8 cellular contexts compared by ENCODE assay signal in the genomic region with DNA sequence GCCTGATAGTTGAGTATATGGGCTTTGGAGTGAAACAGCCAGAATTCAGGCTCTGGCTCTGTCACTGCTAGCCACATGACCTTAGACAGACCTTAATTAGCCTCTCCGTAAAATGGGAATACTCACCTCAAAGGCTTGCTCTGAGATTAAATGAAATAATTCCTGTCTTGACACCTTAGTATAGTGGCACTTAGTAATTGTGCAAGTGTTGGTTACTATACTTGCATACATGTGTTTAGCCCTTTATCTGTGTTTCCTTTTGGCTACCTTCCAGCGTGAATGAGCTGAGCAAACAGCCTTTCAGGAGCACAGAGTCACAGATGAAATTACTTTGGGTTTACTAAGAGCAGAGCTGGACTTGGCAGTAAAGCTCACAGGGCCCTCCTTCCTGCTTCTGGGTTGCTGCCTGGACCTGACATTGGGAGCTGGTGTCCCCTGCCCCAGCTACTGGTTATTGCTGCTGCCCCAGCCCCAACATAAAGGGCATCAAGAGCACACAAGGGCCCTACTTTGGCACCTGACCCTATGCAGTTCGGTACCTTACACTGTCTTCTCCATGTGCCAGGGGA. TPM values are rescaled to one million over a fixed set of nuclear protein-coding genes. Genes with fewer than 3 reads are reported as not detected.
DNase-seq lines count a peak whose midpoint lies in the region; ATAC-seq and TF ChIP-seq lines count a peak whose summit lies in the region.

No MANE protein-coding gene starts in this region.

- DNase-seq in GDM1 (lab: John Stamatoyannopoulos, UW) (peak; percentile 61), NCI-H774 (lab: John Stamatoyannopoulos, UW) (peak; percentile 90), psoas muscle (no peak), superior temporal gyrus (ENCODE audit: extremely low spot score) (no peak)
- no peak for DNase-seq in activated CD4-positive, alpha-beta T cell treated with anti-CD3 and anti-CD28 coated beads for 1 hour

- ATAC-seq in psoas muscle (peak; percentile 46 to 71 (median 60)), GM21528 (IDR thresholded peaks at IDR 0.05; ENCODE audit: low FRiP score, unreplicated experiment) (no peak), HG02642 (IDR thresholded peaks at IDR 0.05; ENCODE audit: poor library complexity, unreplicated experiment) (no peak)

- H3K4me3 ChIP-seq in esophagus (ENCODE audit: low read depth in 1 of 2, low read length in 2 of 2): no peak overlapping the region
- H3K4me3 ChIP-seq in psoas muscle: no peak overlapping the region

- no peak for TF ChIP-seq CTCF in psoas muscle (IDR thresholded peaks at IDR 0.05)

- H3K9me3 ChIP-seq in esophagus (ENCODE audit: control insufficient read depth in 2 of 2, insufficient read depth in 1 of 2, low read depth in 1 of 2, low read length in 1 of 2) (no peaks in the 10 kb centered on the region), psoas muscle (no peaks in the 10 kb centered on the region)

- 36 to 44% methylated on average over 3 of the region's 3 CpGs for WGBS in esophagus, 2 donors
- 33 to 40% (median 33%) methylated on average over 3 of the region's 3 CpGs for WGBS in psoas muscle, 3 donors

- peak overlapping the region; percentile 8 to 57 for H3K27ac ChIP-seq in esophagus (ENCODE audit: low read depth in 2 of 2, low read length in 1 of 2)
- H3K27ac ChIP-seq in psoas muscle: peak overlapping the region; percentile 21

- H3K36me3 ChIP-seq in esophagus (ENCODE audit: control insufficient read depth in 2 of 2, insufficient read depth in 2 of 2, low read length in 1 of 2) (no peaks in the 10 kb centered on the region), psoas muscle (ENCODE audit: insufficient read depth in 1 of 2, low read depth in 1 of 2) (peaks cover 0 to 12% of the 10 kb centered on the region in 2 donors)

- H3K27me3 ChIP-seq in esophagus (ENCODE audit: control insufficient read depth in 1 of 2, insufficient read depth in 2 of 2, low read length in 2 of 2) (no peaks in the 10 kb centered on the region), psoas muscle (ENCODE audit: insufficient read depth in 3 of 3, low read length in 2 of 3) (no peaks in the 10 kb centered on the region)

- H3K4me1 ChIP-seq in esophagus (ENCODE audit: control insufficient read depth in 2 of 2, insufficient read depth in 2 of 2, low read length in 1 of 2): peaks cover 5 to 8% of the 10 kb centered on the region in 2 donors
- peaks cover 10% of the 10 kb centered on the region for H3K4me1 ChIP-seq in psoas muscle

- intact Hi-C loops in psoas muscle (cut with DNase I): no loop called here

RNA-seq across cellular contexts. Expression of gene CD164, which starts 32.8 kb away (rescaled TPM):
- 10 to 100 TPM; 56.9 to 66.9 TPM for polyA plus RNA-seq in esophagus
- 100 to 1,000 TPM; 108 to 311 (median 179) TPM for total RNA-seq in psoas muscle
- 100 to 1,000 TPM in 2 of 3 donors, 10 to 100 TPM in 1; 97.8 to 368 (median 107) TPM for polyA plus RNA-seq in psoas muscle

Comparison
In these comparisons a context has a peak if more than half of its experiments do, and no peak if none do; other contexts are left out.
1. DNase-seq: peak in GDM1 (single experiment) and NCI-H774 (single experiment); none in psoas muscle (0 of 2), activated CD4-positive, alpha-beta T cell treated with anti-CD3 and anti-CD28 coated beads for 1 hour (single experiment) and superior temporal gyrus (single experiment).
2. ATAC-seq: peak in psoas muscle (4 of 4); none in GM21528 (single experiment) and HG02642 (single experiment).